18 cellular contexts compared by ENCODE assay signal in genomic region chr18:47755102-47755456, GRCh38.
DNase-seq lines count a peak whose midpoint lies in the region; FAIRE-seq and TF ChIP-seq lines count a peak whose summit lies in the region.
"Had no signal": no experiment of that assay in that cellular context is flagged by ENCODE, and none has a peak within 500 bp of the region (broad histone marks: within the 10 kb centered on the region; RNA-seq: fewer than 3 reads in every experiment).

No MANE protein-coding gene starts in this region.

- H3K27ac ChIP-seq in neuronal stem cell (replicated peaks; ENCODE audit: low read length) = no peak overlapping the region
- H3K27ac ChIP-seq: 22Rv1; A549; BLaER1 treated with 17β-estradiol and CSF1 and Interleukin-3, amounts not matched to agents 10 nM and 100 nM had no signal

- H2BK15ac ChIP-seq in neuronal stem cell (ENCODE audit: low read length) = no peak overlapping the region

- DNase-seq in activated CD4-positive, alpha-beta T cell treated with anti-CD3 and anti-CD28 coated beads, Interleukin-2, amount 10 ng/mL, durations not matched to agents 24 days and 14 days = peak; percentile 52
- no peak for DNase-seq in activated CD4-positive, alpha-beta T cell treated with anti-CD3 and anti-CD28 coated beads, Interleukin-2, amount 50 U/mL, for 48 hours
- DNase-seq in neuronal stem cell (ENCODE audit: low spot score) (no peak), D721Med (ENCODE audit: insufficient read length, low spot score) (no peak)
- DNase-seq in activated naive CD4-positive, alpha-beta T cell treated with anti-CD3 and anti-CD28 coated beads, Interleukin-2, amount 50 U/mL, for 16 hours = no peak
- DNase-seq: GF-D8, GOT3 had no signal

- no peak overlapping the region for H2AK5ac ChIP-seq in neuronal stem cell (ENCODE audit: low read depth, low read length)

- WGBS in neuronal stem cell (ENCODE audit: extremely low coverage in 2 of 2, insufficient read length in 2 of 2, insufficient replicate concordance in 1 of 2), 2 donors = no CpG with 5 or more reads among the region's 4 CpGs

- H3K9me2 ChIP-seq in Loucy (replicated peaks; ENCODE audit: low read depth, low read length) = no peaks in the 10 kb centered on the region

- H3K4me3 Mint-ChIP-seq in activated CD4-positive, alpha-beta T cell treated with anti-CD3 and anti-CD28 coated beads, Interleukin-2, amount 10 ng/mL, durations not matched to agents 24 days and 14 days = no peak overlapping the region
- H3K4me3 Mint-ChIP-seq: CD14-positive monocyte; CD4-positive, alpha-beta T cell; CD8-positive, alpha-beta memory T cell had no signal

- no peaks in the 10 kb centered on the region for H3K79me1 ChIP-seq in neuronal stem cell (ENCODE audit: low read depth, low read length)

- H4K20me1 ChIP-seq in Loucy (ENCODE audit: insufficient read depth, low read length, poor library complexity, severe bottlenecking) = no peaks in the 10 kb centered on the region

- no peak overlapping the region for H3K4ac ChIP-seq in neuronal stem cell (ENCODE audit: low read length)

- H3K4me2 ChIP-seq in Loucy (ENCODE audit: low read depth, low read length, poor library complexity, severe bottlenecking) = no peak overlapping the region
- H3K4me2 ChIP-seq in neuronal stem cell (ENCODE audit: insufficient read depth, low read length, poor library complexity, severe bottlenecking) = no peak overlapping the region
- H3K4me2 ChIP-seq: BLaER1 treated with 17β-estradiol and CSF1 and Interleukin-3, amounts not matched to agents 10 nM and 100 nM had no signal

- TF ChIP-seq CTCF in Loucy (conservative IDR thresholded peaks at IDR 0.05; ENCODE audit: low read length) (no peak), D721Med (IDR thresholded peaks at IDR 0.05; ENCODE audit: insufficient read depth, missing control alignments) (no peak)

- no peak for FAIRE-seq in D721Med (lab: Jason Lieb, UNC)
- FAIRE-seq: A549, GM18507, H54 had no signal

- intact Hi-C loops in activated CD4-positive, alpha-beta T cell treated with anti-CD3 and anti-CD28 coated beads, Interleukin-2, amount 10 ng/mL, durations not matched to agents 24 days and 14 days (cut with micrococcal nuclease) = no loop called here

- no peak overlapping the region for H4K91ac ChIP-seq in neuronal stem cell (ENCODE audit: low read depth, low read length, poor library complexity)

- peaks cover 3% of the 10 kb centered on the region for H3K27me3 Mint-ChIP-seq in activated CD4-positive, alpha-beta T cell treated with anti-CD3 and anti-CD28 coated beads, Interleukin-2, amount 10 ng/mL, durations not matched to agents 24 days and 14 days

- H3K27ac Mint-ChIP-seq in activated CD4-positive, alpha-beta T cell treated with anti-CD3 and anti-CD28 coated beads, Interleukin-2, amount 10 ng/mL, durations not matched to agents 24 days and 14 days = no peak overlapping the region
- H3K27ac Mint-ChIP-seq: CD4-positive, alpha-beta T cell; CD8-positive, alpha-beta memory T cell had no signal

- H3K9me3 ChIP-seq in Loucy (ENCODE audit: insufficient read depth, low read depth, low read length) (no peaks in the 10 kb centered on the region), neuronal stem cell (replicated peaks in 1 of 2; ENCODE audit: control insufficient read depth in 2 of 2, insufficient read depth in 1 of 2, low read depth in 1 of 2, low read length in 2 of 2) (no peaks in the 10 kb centered on the region)
- H3K9me3 ChIP-seq: BE2C, HAP-1 had no signal

- no peaks in the 10 kb centered on the region for H3K36me3 Mint-ChIP-seq in activated CD4-positive, alpha-beta T cell treated with anti-CD3 and anti-CD28 coated beads, Interleukin-2, amount 10 ng/mL, durations not matched to agents 24 days and 14 days (ENCODE audit: low read depth)
- H3K36me3 Mint-ChIP-seq: CD14-positive monocyte had no signal

- H2AFZ ChIP-seq in Loucy (ENCODE audit: low read length) = peak overlapping the region; percentile 80; the same call in 1 of the 2 replicates
- no peak overlapping the region for H2AFZ ChIP-seq in neuronal stem cell (ENCODE audit: low read length)

- H4K8ac ChIP-seq in neuronal stem cell (ENCODE audit: low read depth, low read length) = no peak overlapping the region

- H2BK12ac ChIP-seq in neuronal stem cell (ENCODE audit: low read length) = no peak overlapping the region

- no peaks in the 10 kb centered on the region for H3K4me1 ChIP-seq in Loucy (ENCODE audit: insufficient read depth, low read length, poor library complexity, severe bottlenecking)
- peaks cover 0 to 1% of the 10 kb centered on the region in 2 donors for H3K4me1 ChIP-seq in neuronal stem cell (ENCODE audit: control insufficient read depth in 2 of 2, insufficient read depth in 1 of 2, low read depth in 1 of 2, low read length in 2 of 2)
- H3K4me1 ChIP-seq: A549; BE2C; BLaER1 treated with 17β-estradiol and CSF1 and Interleukin-3, amounts not matched to agents 10 nM and 100 nM; HAP-1 had no signal

- H3K27me3 ChIP-seq in Loucy (ENCODE audit: insufficient read depth, low read length, poor library complexity, severe bottlenecking) = no peaks in the 10 kb centered on the region
- peaks cover 0 to 8% (median 0%) of the 10 kb centered on the region in 3 experiments for H3K27me3 ChIP-seq in neuronal stem cell (ENCODE audit: control insufficient read depth in 3 of 3, insufficient read depth in 3 of 3, low read depth in 1 of 3, low read length in 3 of 3)
- H3K27me3 ChIP-seq: BE2C; BLaER1 treated with 17β-estradiol and CSF1 and Interleukin-3, amounts not matched to agents 10 nM and 100 nM had no signal

- H3K9ac ChIP-seq in Loucy (ENCODE audit: low read depth, low read length, poor library complexity, severe bottlenecking) = no peak overlapping the region
- H3K9ac ChIP-seq in neuronal stem cell (ENCODE audit: low read depth, low read length, poor library complexity) = no peak overlapping the region
- H3K9ac ChIP-seq: BLaER1 treated with 17β-estradiol and CSF1 and Interleukin-3, amounts not matched to agents 10 nM and 100 nM had no signal

- no peak overlapping the region for H2BK120ac ChIP-seq in neuronal stem cell (ENCODE audit: low read depth, low read length)

- no peak overlapping the region for H2BK5ac ChIP-seq in neuronal stem cell (ENCODE audit: low read length)

- peaks cover under 1% of the 10 kb centered on the region for H3K9me3 Mint-ChIP-seq in activated CD4-positive, alpha-beta T cell treated with anti-CD3 and anti-CD28 coated beads, Interleukin-2, amount 10 ng/mL, durations not matched to agents 24 days and 14 days
- H3K9me3 Mint-ChIP-seq: CD4-positive, alpha-beta T cell had no signal

- H3K36me3 ChIP-seq in Loucy (ENCODE audit: insufficient read depth, low read length) (no peaks in the 10 kb centered on the region), neuronal stem cell (replicated peaks in 1 of 2; ENCODE audit: control insufficient read depth in 2 of 2, insufficient read depth in 2 of 2, low read length in 2 of 2) (no peaks in the 10 kb centered on the region)
- H3K36me3 ChIP-seq: BE2C; BLaER1 treated with 17β-estradiol and CSF1 and Interleukin-3, amounts not matched to agents 10 nM and 100 nM; HAP-1 had no signal

- H3K79me2 ChIP-seq in Loucy (ENCODE audit: insufficient read depth, low read length) = no peaks in the 10 kb centered on the region

- H3F3A ChIP-seq in Loucy (ENCODE audit: low read depth) = no peaks in the 10 kb centered on the region

- peak overlapping the region; percentile 9 for H3K18ac ChIP-seq in neuronal stem cell (ENCODE audit: low read length)

- H3K23ac ChIP-seq in neuronal stem cell (ENCODE audit: low read depth, low read length, poor library complexity) = no peak overlapping the region

- H3K14ac ChIP-seq in neuronal stem cell (ENCODE audit: low read length) = no peak overlapping the region

- no peak overlapping the region for H3K4me3 ChIP-seq in Loucy (ENCODE audit: low read length, poor library complexity, severe bottlenecking)
- H3K4me3 ChIP-seq in neuronal stem cell (ENCODE audit: low read length in 2 of 2) = no peak overlapping the region
- H3K4me3 ChIP-seq: A549; BLaER1 treated with 17β-estradiol and CSF1 and Interleukin-3, amounts not matched to agents 10 nM and 100 nM; HAP-1 had no signal

- H3K4me1 Mint-ChIP-seq in activated CD4-positive, alpha-beta T cell treated with anti-CD3 and anti-CD28 coated beads, Interleukin-2, amount 10 ng/mL, durations not matched to agents 24 days and 14 days = no peaks in the 10 kb centered on the region
